28 cellular contexts compared by ENCODE assay signal in the genomic region with DNA sequence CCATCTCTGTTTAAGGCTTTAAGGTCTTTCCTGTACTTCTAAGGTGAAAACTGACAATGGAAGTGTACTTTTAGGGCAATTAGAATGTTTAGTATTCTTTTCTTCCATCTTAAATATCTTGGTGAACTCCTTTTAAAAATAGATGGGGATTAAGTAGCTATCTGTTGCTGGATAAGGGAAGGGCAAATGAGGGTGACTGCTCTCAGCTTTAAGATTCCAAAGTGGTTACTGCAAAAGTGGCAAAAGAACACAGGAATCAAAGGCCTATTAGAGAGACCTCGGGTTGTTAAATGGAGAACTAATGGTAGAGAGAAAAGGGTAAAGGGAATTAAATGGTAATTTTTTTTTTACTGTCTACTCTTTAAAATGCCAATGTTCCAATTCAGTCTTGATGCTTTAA.
"Had no signal": no experiment of that assay in that cellular context is flagged by ENCODE, and none has a peak within 500 bp of the region (broad histone marks: within the 10 kb centered on the region; RNA-seq: fewer than 3 reads in every experiment).

No MANE protein-coding gene starts in this region.

- H3K4me1 ChIP-seq: left lung, thyroid gland, upper lobe of right lung had no signal

- H3K27ac Mint-ChIP-seq: activated CD4-positive, alpha-beta T cell treated with anti-CD3 and anti-CD28 coated beads, Interleukin-2, amount 10 ng/mL, durations not matched to agents 7 days and 5 days; activated CD8-positive, alpha-beta T cell treated with anti-CD3 and anti-CD28 coated beads, Interleukin-2, amount 10 ng/mL, durations not matched to agents 7 days and 5 days; activated naive CD4-positive, alpha-beta T cell treated with anti-CD3 and anti-CD28 coated beads, Interleukin-2, amount 50 U/mL, for 24 hours; immature natural killer cell; progenitor cell of endocrine pancreas; stimulated activated naive CD8-positive, alpha-beta T cell treated with anti-CD3 and anti-CD28 coated beads, Interleukin-15, Interleukin-2, amounts not matched to agents 100 ng/mL and 50 ng/mL, for 24 hours; T-cell had no signal

- H3K27me3 ChIP-seq: brain microvascular endothelial cell, left lung, thyroid gland, upper lobe of right lung had no signal

- H3K4me1 Mint-ChIP-seq: activated CD4-positive, alpha-beta T cell treated with anti-CD3 and anti-CD28 coated beads, Interleukin-2, amount 10 ng/mL, durations not matched to agents 7 days and 5 days; central memory CD8-positive, alpha-beta T cell; immature natural killer cell; nephron progenitor cell had no signal

- H3K9me3 Mint-ChIP-seq: activated naive CD4-positive, alpha-beta T cell treated with anti-CD3 and anti-CD28 coated beads, Interleukin-2, amount 50 U/mL, for 24 hours had no signal

- ATAC-seq: activated CD8-positive, alpha-beta T cell treated with anti-CD3 and anti-CD28 coated beads, Interleukin-2, amount 10 ng/mL, durations not matched to agents 7 days and 5 days; left lung; T-cell; upper lobe of right lung had no signal

- H3K4me3 Mint-ChIP-seq: activated CD4-positive, alpha-beta T cell treated with anti-CD3 and anti-CD28 coated beads, Interleukin-2, amount 10 ng/mL, durations not matched to agents 7 days and 5 days; activated CD8-positive, alpha-beta T cell treated with anti-CD3 and anti-CD28 coated beads, Interleukin-2, amount 10 ng/mL, durations not matched to agents 7 days and 5 days; activated naive CD4-positive, alpha-beta T cell treated with anti-CD3 and anti-CD28 coated beads, Interleukin-2, amount 50 U/mL, for 24 hours; central memory CD8-positive, alpha-beta T cell; immature natural killer cell; nephron progenitor cell; stimulated activated naive CD8-positive, alpha-beta T cell treated with anti-CD3 and anti-CD28 coated beads, Interleukin-15, Interleukin-2, amounts not matched to agents 100 ng/mL and 50 ng/mL, for 24 hours; T-cell had no signal

- FAIRE-seq: colon, TTC549 had no signal

- H3K36me3 Mint-ChIP-seq: activated naive CD4-positive, alpha-beta T cell treated with anti-CD3 and anti-CD28 coated beads, Interleukin-2, amount 50 U/mL, for 24 hours; immature natural killer cell; T-cell had no signal

- H3K4me3 ChIP-seq: left lung, SK-N-MC, thyroid gland, upper lobe of right lung had no signal

- DNase-seq: activated CD4-positive, alpha-beta T cell treated with anti-CD3 and anti-CD28 coated beads, Interleukin-2, amount 10 ng/mL, durations not matched to agents 7 days and 5 days; activated CD4-positive, CD25-positive, alpha-beta regulatory T cell treated with anti-CD3 and anti-CD28 coated beads, Interleukin-2, amount 50 U/mL, for 72 hours; activated CD8-positive, alpha-beta T cell treated with anti-CD3 and anti-CD28 coated beads, Interleukin-2, amount 10 ng/mL, durations not matched to agents 7 days and 5 days; activated gamma-delta T cell treated with Interleukin-2 at 50 U/mL for 16 hours; activated T-cell treated with anti-CD3 and anti-CD28 coated beads, Interleukin-2, amount 50 U/mL, for 1 hour; anterior cingulate cortex; brain microvascular endothelial cell; immature natural killer cell; left lung; mammary epithelial cell; midbrain; nephron progenitor cell; retina; stimulated activated CD4-positive, alpha-beta T cell treated with anti-CD3 and anti-CD28 coated beads, Interleukin-12 subunit alpha, Interleukin-12 subunit beta, amount 100 ng/mL, for 4 hours; stimulated activated CD4-positive, alpha-beta T cell treated with anti-CD3 and anti-CD28 coated beads, Interleukin-4, amount 100 ng/mL, for 4 hours; substantia nigra; T-cell; thyroid gland; upper lobe of right lung; WERI-Rb-1 had no signal

- H3K36me3 ChIP-seq: brain microvascular endothelial cell, left lung, thyroid gland, upper lobe of right lung, WERI-Rb-1 had no signal

- H3K9me3 ChIP-seq: left lung, thyroid gland, upper lobe of right lung had no signal

- H3K27me3 Mint-ChIP-seq: activated CD4-positive, alpha-beta T cell treated with anti-CD3 and anti-CD28 coated beads, Interleukin-2, amount 10 ng/mL, durations not matched to agents 7 days and 5 days; activated naive CD4-positive, alpha-beta T cell treated with anti-CD3 and anti-CD28 coated beads, Interleukin-2, amount 50 U/mL, for 24 hours; progenitor cell of endocrine pancreas; stimulated activated naive CD8-positive, alpha-beta T cell treated with anti-CD3 and anti-CD28 coated beads, Interleukin-15, Interleukin-2, amounts not matched to agents 100 ng/mL and 50 ng/mL, for 24 hours; T-cell had no signal

- H3K27ac ChIP-seq: brain microvascular endothelial cell, epithelial cell of prostate, left lung, SK-N-MC, thyroid gland, upper lobe of right lung, WERI-Rb-1 had no signal
